In the genomic region with DNA sequence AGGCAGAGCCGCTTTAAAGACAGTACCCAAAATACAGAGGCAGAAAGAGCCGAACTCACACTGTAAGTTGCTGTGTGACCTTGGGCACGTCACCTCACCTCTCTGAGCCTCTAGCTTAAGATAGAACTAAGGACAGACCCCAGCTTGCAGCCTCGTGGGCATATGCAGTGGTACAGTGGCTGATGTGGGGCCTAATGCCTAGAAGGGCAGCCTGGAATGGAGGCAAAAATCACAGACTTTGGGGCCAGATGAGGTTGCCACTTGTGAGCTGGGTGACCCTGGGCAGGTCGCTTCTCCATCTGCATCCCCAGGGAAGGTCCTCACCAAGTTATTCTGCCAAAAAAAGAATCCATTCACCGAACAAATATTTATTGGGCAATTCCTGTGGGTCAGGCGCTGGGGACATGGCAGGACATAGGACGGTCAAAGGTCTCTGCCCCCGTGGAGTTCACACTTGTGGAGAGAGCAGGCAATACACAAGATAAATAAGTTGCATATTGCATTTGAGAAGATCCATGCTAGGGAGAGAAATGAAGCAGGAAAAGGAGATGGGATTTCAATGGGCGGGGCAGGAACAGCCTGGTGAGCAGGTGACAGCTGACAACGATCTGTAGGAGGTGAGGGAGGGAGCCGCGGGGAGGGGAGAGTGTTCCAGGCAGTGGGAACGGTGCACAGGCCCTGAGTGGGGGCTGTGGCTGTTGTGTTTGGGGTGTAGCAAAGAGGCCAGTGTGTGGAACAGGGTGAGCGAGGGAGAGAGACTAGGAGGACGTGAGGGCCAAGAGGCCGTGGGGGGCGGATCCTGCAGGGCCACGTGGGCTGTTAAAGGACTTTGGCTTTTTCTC, we compare ENCODE assay signal across 1 cellular context.
A peak's percentile ranks its signal among the peaks of the same experiment; 100 is the strongest.
TF ChIP-seq lines count a peak whose summit lies in the region.

No MANE protein-coding gene starts in this region.

TF ChIP-seq in HepG2, 621 proteins besides CTCF, POLR2A, EP300 and RAD21 (continued from another document and continues in another):
- TF ChIP-seq, protein P1, sequence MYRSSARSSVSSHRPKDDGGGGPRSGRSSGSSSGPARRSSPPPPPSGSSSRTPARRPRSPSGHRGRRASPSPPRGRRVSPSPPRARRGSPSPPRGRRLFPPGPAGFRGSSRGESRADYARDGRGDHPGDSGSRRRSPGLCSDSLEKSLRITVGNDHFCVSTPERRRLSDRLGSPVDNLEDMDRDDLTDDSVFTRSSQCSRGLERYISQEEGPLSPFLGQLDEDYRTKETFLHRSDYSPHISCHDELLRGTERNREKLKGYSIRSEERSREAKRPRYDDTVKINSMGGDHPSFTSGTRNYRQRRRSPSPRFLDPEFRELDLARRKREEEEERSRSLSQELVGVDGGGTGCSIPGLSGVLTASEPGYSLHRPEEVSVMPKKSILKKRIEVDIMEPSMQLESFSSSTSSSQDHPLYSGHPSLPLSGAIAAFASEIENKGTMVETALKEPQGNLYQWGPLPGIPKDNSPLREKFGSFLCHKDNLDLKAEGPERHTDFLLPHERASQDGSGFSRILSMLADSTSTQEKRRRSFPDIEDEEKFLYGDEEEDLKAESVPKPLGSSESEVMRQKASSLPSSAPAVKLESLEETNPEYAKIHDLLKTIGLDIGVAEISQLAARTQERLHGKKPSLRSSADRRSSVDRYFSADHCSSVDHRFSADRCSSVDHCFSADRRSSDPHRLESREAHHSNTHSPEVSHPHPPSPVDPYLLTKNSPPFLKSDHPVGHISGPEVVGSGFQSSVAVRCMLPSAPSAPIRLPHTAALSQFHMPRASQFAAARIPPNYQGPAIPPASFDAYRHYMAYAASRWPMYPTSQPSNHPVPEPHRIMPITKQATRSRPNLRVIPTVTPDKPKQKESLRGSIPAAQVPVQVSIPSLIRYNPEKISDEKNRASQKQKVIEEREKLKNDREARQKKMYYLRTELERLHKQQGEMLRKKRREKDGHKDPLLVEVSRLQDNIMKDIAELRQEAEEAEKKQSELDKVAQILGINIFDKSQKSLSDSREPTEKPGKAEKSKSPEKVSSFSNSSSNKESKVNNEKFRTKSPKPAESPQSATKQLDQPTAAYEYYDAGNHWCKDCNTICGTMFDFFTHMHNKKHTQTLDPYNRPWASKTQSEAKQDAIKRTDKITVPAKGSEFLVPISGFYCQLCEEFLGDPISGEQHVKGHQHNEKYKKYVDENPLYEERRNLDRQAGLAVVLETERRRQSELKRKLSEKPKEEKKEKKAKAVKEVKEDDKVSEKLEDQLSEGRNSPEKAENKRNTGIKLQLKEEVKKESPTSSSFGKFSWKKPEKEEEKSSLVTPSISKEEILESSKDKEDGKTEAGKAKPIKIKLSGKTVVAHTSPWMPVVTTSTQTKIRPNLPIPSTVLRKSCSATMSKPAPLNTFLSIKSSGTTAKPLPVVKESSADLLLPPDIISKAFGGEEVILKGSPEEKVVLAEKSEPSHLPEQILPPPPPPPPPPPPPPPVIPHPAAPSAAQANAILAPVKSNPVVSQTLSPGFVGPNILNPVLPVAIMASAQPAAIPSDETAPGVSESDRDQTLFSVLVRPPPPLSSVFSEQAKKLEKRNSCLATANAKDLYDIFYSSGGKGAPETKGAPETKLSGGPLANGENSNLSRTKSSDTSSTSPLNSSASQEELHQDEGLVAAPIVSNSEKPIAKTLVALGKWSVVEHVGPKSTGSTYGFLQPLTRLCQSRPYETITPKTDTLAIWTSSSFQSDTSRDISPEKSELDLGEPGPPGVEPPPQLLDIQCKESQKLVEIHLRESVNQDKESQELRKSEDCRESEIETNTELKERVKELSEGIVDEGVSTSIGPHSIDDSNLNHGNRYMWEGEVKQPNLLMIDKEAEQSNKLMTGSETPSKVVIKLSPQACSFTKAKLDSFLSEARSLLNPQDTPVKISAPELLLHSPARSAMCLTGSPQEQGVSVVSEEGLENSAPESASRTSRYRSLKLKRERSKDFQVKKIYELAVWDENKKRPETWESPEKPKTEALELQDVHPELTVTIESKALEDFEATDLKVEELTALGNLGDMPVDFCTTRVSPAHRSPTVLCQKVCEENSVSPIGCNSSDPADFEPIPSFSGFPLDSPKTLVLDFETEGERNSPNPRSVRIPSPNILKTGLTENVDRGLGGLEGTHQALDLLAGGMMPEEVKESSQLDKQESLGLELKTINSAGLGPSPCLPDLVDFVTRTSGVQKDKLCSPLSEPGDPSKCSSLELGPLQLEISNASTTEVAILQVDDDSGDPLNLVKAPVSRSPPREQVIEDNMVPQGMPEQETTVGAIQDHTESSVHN (CRISPR knock-in tag; IDR thresholded peaks at IDR 0.05), result peak; percentile 95
- TF ChIP-seq FLYWCH1 (CRISPR knock-in tag; IDR thresholded peaks at IDR 0.05), result no peak
- no peak; the same call in 1 of the 2 replicates for TF ChIP-seq NFATC3 (CRISPR knock-in tag; IDR thresholded peaks at IDR 0.05)
- peak; percentile 94 for TF ChIP-seq ZNF350 (CRISPR knock-in tag; IDR thresholded peaks at IDR 0.05; ENCODE audit: borderline replicate concordance, low read depth)
- peak; percentile 93; the same call in 1 of the 2 replicates for TF ChIP-seq CBX5 (CRISPR knock-in tag; IDR thresholded peaks at IDR 0.05; ENCODE audit: borderline replicate concordance)
- peak; percentile 46; the same call in 1 of the 2 replicates for TF ChIP-seq ZNF570 (CRISPR knock-in tag; IDR thresholded peaks at IDR 0.05; ENCODE audit: borderline replicate concordance)
- TF ChIP-seq SRY (CRISPR knock-in tag; IDR thresholded peaks at IDR 0.05), result peak; percentile 48
- TF ChIP-seq SRSF1 (optimal IDR thresholded peaks at IDR 0.05; ENCODE audit: low read depth, low read length), result peak; percentile 90
- TF ChIP-seq ZNF678 (CRISPR knock-in tag; IDR thresholded peaks at IDR 0.05), result peak; percentile 75
- no peak for TF ChIP-seq CENPX (CRISPR knock-in tag; IDR thresholded peaks at IDR 0.05)
- TF ChIP-seq HNF4A (CRISPR knock-in tag; IDR thresholded peaks at IDR 0.05), result peak; percentile 96
- peak; percentile 58; the same call in 1 of the 2 replicates for TF ChIP-seq KDM4B (CRISPR knock-in tag; IDR thresholded peaks at IDR 0.05)
- peak; percentile 8 for TF ChIP-seq YEATS2 (CRISPR knock-in tag; IDR thresholded peaks at IDR 0.05; ENCODE audit: borderline replicate concordance)
- peak; percentile 51; the same call in 1 of the 2 replicates for TF ChIP-seq KLF13 (CRISPR knock-in tag; IDR thresholded peaks at IDR 0.05)
- no peak for TF ChIP-seq SOX6 (IDR thresholded peaks at IDR 0.05)
- peak; percentile 92 for TF ChIP-seq SOX6 (CRISPR knock-in tag; IDR thresholded peaks at IDR 0.05)
- TF ChIP-seq, protein P2, sequence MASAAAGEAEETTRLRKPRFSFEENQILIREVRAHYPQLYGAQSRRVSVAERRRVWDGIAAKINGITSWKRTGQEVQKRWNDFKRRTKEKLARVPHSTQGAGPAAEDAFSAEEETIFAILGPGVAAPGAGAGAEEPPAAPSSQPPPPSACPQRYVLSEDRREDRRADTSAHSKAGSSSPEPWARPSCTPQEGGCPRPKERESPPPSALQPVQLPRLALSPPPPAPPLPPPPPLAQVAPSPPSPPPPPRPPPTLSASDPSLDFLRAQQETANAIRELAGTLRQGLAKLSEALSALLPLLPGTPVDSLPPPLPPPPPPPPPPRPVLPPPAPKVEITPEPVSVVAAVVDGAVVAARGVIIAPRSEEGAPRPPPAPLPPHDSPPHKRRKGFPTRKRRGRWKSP (CRISPR knock-in tag; IDR thresholded peaks at IDR 0.05), result peak; percentile 94
- TF ChIP-seq KDM5A (IDR thresholded peaks at IDR 0.05; ENCODE audit: borderline replicate concordance, low read length), result no peak; the same call in 1 of the 2 replicates
- no peak; the same call in 1 of the 2 replicates for TF ChIP-seq SMYD3 (CRISPR knock-in tag; IDR thresholded peaks at IDR 0.05)
- TF ChIP-seq ZSCAN25 (CRISPR knock-in tag; IDR thresholded peaks at IDR 0.05), result peak; percentile 93
- peak; percentile 63 for TF ChIP-seq KAT8 (CRISPR knock-in tag; IDR thresholded peaks at IDR 0.05)
- TF ChIP-seq, protein P3, sequence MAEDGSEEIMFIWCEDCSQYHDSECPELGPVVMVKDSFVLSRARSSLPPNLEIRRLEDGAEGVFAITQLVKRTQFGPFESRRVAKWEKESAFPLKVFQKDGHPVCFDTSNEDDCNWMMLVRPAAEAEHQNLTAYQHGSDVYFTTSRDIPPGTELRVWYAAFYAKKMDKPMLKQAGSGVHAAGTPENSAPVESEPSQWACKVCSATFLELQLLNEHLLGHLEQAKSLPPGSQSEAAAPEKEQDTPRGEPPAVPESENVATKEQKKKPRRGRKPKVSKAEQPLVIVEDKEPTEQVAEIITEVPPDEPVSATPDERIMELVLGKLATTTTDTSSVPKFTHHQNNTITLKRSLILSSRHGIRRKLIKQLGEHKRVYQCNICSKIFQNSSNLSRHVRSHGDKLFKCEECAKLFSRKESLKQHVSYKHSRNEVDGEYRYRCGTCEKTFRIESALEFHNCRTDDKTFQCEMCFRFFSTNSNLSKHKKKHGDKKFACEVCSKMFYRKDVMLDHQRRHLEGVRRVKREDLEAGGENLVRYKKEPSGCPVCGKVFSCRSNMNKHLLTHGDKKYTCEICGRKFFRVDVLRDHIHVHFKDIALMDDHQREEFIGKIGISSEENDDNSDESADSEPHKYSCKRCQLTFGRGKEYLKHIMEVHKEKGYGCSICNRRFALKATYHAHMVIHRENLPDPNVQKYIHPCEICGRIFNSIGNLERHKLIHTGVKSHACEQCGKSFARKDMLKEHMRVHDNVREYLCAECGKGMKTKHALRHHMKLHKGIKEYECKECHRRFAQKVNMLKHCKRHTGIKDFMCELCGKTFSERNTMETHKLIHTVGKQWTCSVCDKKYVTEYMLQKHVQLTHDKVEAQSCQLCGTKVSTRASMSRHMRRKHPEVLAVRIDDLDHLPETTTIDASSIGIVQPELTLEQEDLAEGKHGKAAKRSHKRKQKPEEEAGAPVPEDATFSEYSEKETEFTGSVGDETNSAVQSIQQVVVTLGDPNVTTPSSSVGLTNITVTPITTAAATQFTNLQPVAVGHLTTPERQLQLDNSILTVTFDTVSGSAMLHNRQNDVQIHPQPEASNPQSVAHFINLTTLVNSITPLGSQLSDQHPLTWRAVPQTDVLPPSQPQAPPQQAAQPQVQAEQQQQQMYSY (CRISPR knock-in tag; IDR thresholded peaks at IDR 0.05), result 0 out of 2 replicates have a peak, but pooled peaks have one; percentile 38
- peak; percentile 66; the same call in 1 of the 2 replicates for TF ChIP-seq ZNF232 (CRISPR knock-in tag; IDR thresholded peaks at IDR 0.05; ENCODE audit: borderline replicate concordance)
- TF ChIP-seq, protein P4, sequence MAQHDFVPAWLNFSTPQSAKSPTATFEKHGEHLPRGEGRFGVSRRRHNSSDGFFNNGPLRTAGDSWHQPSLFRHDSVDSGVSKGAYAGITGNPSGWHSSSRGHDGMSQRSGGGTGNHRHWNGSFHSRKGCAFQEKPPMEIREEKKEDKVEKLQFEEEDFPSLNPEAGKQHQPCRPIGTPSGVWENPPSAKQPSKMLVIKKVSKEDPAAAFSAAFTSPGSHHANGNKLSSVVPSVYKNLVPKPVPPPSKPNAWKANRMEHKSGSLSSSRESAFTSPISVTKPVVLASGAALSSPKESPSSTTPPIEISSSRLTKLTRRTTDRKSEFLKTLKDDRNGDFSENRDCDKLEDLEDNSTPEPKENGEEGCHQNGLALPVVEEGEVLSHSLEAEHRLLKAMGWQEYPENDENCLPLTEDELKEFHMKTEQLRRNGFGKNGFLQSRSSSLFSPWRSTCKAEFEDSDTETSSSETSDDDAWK (CRISPR knock-in tag; IDR thresholded peaks at IDR 0.05), result no peak
- TF ChIP-seq, protein P5, sequence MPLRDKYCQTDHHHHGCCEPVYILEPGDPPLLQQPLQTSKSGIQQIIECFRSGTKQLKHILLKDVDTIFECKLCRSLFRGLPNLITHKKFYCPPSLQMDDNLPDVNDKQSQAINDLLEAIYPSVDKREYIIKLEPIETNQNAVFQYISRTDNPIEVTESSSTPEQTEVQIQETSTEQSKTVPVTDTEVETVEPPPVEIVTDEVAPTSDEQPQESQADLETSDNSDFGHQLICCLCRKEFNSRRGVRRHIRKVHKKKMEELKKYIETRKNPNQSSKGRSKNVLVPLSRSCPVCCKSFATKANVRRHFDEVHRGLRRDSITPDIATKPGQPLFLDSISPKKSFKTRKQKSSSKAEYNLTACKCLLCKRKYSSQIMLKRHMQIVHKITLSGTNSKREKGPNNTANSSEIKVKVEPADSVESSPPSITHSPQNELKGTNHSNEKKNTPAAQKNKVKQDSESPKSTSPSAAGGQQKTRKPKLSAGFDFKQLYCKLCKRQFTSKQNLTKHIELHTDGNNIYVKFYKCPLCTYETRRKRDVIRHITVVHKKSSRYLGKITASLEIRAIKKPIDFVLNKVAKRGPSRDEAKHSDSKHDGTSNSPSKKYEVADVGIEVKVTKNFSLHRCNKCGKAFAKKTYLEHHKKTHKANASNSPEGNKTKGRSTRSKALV (CRISPR knock-in tag; IDR thresholded peaks at IDR 0.05), result no peak
- TF ChIP-seq, protein P6, sequence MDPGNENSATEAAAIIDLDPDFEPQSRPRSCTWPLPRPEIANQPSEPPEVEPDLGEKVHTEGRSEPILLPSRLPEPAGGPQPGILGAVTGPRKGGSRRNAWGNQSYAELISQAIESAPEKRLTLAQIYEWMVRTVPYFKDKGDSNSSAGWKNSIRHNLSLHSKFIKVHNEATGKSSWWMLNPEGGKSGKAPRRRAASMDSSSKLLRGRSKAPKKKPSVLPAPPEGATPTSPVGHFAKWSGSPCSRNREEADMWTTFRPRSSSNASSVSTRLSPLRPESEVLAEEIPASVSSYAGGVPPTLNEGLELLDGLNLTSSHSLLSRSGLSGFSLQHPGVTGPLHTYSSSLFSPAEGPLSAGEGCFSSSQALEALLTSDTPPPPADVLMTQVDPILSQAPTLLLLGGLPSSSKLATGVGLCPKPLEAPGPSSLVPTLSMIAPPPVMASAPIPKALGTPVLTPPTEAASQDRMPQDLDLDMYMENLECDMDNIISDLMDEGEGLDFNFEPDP (CRISPR knock-in tag; conservative IDR thresholded peaks at IDR 0.05), result peak; percentile 97; the same call in 1 of the 2 replicates
- TF ChIP-seq, protein P7, sequence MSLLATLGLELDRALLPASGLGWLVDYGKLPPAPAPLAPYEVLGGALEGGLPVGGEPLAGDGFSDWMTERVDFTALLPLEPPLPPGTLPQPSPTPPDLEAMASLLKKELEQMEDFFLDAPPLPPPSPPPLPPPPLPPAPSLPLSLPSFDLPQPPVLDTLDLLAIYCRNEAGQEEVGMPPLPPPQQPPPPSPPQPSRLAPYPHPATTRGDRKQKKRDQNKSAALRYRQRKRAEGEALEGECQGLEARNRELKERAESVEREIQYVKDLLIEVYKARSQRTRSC (CRISPR knock-in tag; IDR thresholded peaks at IDR 0.05; ENCODE audit: low read depth), result peak; percentile 62; the same call in 1 of the 2 replicates
- peak; percentile 87 for TF ChIP-seq FOXJ3 (CRISPR knock-in tag; IDR thresholded peaks at IDR 0.05; ENCODE audit: borderline replicate concordance)
- peak; percentile 97 for TF ChIP-seq NR2F2 (IDR thresholded peaks at IDR 0.05; ENCODE audit: borderline replicate concordance, low read depth)
- TF ChIP-seq, protein P8, sequence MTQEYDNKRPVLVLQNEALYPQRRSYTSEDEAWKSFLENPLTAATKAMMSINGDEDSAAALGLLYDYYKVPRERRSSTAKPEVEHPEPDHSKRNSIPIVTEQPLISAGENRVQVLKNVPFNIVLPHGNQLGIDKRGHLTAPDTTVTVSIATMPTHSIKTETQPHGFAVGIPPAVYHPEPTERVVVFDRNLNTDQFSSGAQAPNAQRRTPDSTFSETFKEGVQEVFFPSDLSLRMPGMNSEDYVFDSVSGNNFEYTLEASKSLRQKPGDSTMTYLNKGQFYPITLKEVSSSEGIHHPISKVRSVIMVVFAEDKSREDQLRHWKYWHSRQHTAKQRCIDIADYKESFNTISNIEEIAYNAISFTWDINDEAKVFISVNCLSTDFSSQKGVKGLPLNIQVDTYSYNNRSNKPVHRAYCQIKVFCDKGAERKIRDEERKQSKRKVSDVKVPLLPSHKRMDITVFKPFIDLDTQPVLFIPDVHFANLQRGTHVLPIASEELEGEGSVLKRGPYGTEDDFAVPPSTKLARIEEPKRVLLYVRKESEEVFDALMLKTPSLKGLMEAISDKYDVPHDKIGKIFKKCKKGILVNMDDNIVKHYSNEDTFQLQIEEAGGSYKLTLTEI (CRISPR knock-in tag; conservative IDR thresholded peaks at IDR 0.05), result no peak
- TF ChIP-seq ZNF496 (CRISPR knock-in tag; IDR thresholded peaks at IDR 0.05; ENCODE audit: insufficient replicate concordance), result no peak
- no peak for TF ChIP-seq ZNF883 (CRISPR knock-in tag; IDR thresholded peaks at IDR 0.05; ENCODE audit: not compliant biosample characterization)
- no peak for TF ChIP-seq NCOA5 (CRISPR knock-in tag; IDR thresholded peaks at IDR 0.05)
